ENCODE assay signal across 9 cellular contexts in genomic region chr7:17185690-17186070, GRCh38.
DNase-seq lines count a peak whose midpoint lies in the region; ATAC-seq, FAIRE-seq and TF ChIP-seq lines count a peak whose summit lies in the region.
"Had no signal": no experiment of that assay in that cellular context is flagged by ENCODE, and none has a peak within 500 bp of the region (broad histone marks: within the 10 kb centered on the region; RNA-seq: fewer than 3 reads in every experiment).

No MANE protein-coding gene starts in this region.

- H3K9ac ChIP-seq in H9 (ENCODE audit: extremely low read depth, insufficient read length, low read length): no peak overlapping the region
- no peak overlapping the region for H3K9ac ChIP-seq in mesendoderm (ENCODE audit: low read length)

- H2AFZ ChIP-seq in H9 (ENCODE audit: low read length): no peak overlapping the region

- no peak overlapping the region for H3K4me2 ChIP-seq in H9 (ENCODE audit: insufficient read depth, insufficient read length, low read length)
- H3K4me2 ChIP-seq in mesendoderm (ENCODE audit: low read length): no peak overlapping the region

- H3T11ph ChIP-seq in H9 (ENCODE audit: low read length): no peak overlapping the region

- ATAC-seq in GM21786 (IDR thresholded peaks at IDR 0.05; ENCODE audit: unreplicated experiment): peak; percentile 99

- H3K56ac ChIP-seq in H9 (ENCODE audit: insufficient read length, low read depth, low read length) (no peak overlapping the region), mesendoderm (ENCODE audit: low read length) (no peak overlapping the region)

- no peak overlapping the region for H4K91ac ChIP-seq in H9 (ENCODE audit: insufficient read length, low read depth, low read length)

- FAIRE-seq in GM12892 (lab: Jason Lieb, UNC): peak; percentile 76
- FAIRE-seq: endometrium had no signal

- H2BK120ac ChIP-seq in H9 (ENCODE audit: low read depth, low read length, poor library complexity, severe bottlenecking) (no peak overlapping the region), mesendoderm (ENCODE audit: low read depth, low read length) (no peak overlapping the region)

- no peak for TF ChIP-seq POLR2A in GM12892 (IDR thresholded peaks at IDR 0.05; ENCODE audit: low read depth, low read length)

- H3K27ac Mint-ChIP-seq in H9: no peak overlapping the region

- no peak overlapping the region for H3K27ac ChIP-seq in H9 (ENCODE audit: insufficient read length, low read depth, low read length)
- H3K27ac ChIP-seq in mesendoderm (ENCODE audit: low read depth, low read length): no peak overlapping the region

- no peaks in the 10 kb centered on the region for H3K36me3 Mint-ChIP-seq in H9 (ENCODE audit: insufficient read depth in 1 of 3, low read depth in 3 of 3)

- H4K20me1 ChIP-seq in H9 (ENCODE audit: control insufficient read depth, insufficient read depth, insufficient read length): no peaks in the 10 kb centered on the region

- no peak overlapping the region for H2AK5ac ChIP-seq in H9 (ENCODE audit: insufficient read length, low read length)
- H2AK5ac ChIP-seq in mesendoderm (ENCODE audit: low read length): no peak overlapping the region

- no peak overlapping the region for H2BK20ac ChIP-seq in H9 (ENCODE audit: low read depth, low read length, poor library complexity, severe bottlenecking)

- no peak overlapping the region for H4K8ac ChIP-seq in H9 (replicated peaks; ENCODE audit: insufficient read length, low read depth, low read length)
- no peak overlapping the region for H4K8ac ChIP-seq in mesendoderm (ENCODE audit: low read depth, low read length)

- H3K27me3 Mint-ChIP-seq in H9 (ENCODE audit: low read depth): no peaks in the 10 kb centered on the region; the same call in 1 of the 2 replicates

- H3K9me3 Mint-ChIP-seq in H9: no peaks in the 10 kb centered on the region

- H3K23ac ChIP-seq in H9 (ENCODE audit: insufficient read length, low read depth, low read length) (no peak overlapping the region), mesendoderm (ENCODE audit: low read length) (no peak overlapping the region)

- H3K79me1 ChIP-seq in H9 (ENCODE audit: insufficient read depth, low read depth, low read length, poor library complexity, severe bottlenecking) (no peaks in the 10 kb centered on the region), mesendoderm (ENCODE audit: low read length) (no peaks in the 10 kb centered on the region)

- H3K36me3 ChIP-seq in mesendoderm (ENCODE audit: control insufficient read depth, insufficient read depth, low read length): no peaks in the 10 kb centered on the region

- peaks cover 4 to 6% of the 10 kb centered on the region in 2 experiments; a peak in 2 of 4 replicates for H3K4me1 Mint-ChIP-seq in H9

- H3K79me2 ChIP-seq in H9 (ENCODE audit: insufficient read depth, low read length) (no peaks in the 10 kb centered on the region), mesendoderm (ENCODE audit: control insufficient read depth, insufficient read depth, low read length) (no peaks in the 10 kb centered on the region)

- WGBS in H9 (ENCODE audit: extremely low coverage, insufficient read length, low lambda C conversion rate): no CpG with 5 or more reads among the region's 4 CpGs
- WGBS in mesendoderm (ENCODE audit: extremely low coverage, insufficient coverage, low lambda C conversion rate): no CpG with 5 or more reads among the region's 4 CpGs

- H3K18ac ChIP-seq in H9 (ENCODE audit: insufficient read length, low read depth, low read length) (no peak overlapping the region), mesendoderm (ENCODE audit: low read length) (no peak overlapping the region)

- H2BK5ac ChIP-seq in H9 (ENCODE audit: insufficient read length, low read length) (no peak overlapping the region), mesendoderm (ENCODE audit: low read length) (no peak overlapping the region)

- H3K4me1 ChIP-seq in H9 (ENCODE audit: insufficient read depth, low read length) (no peaks in the 10 kb centered on the region), mesendoderm (ENCODE audit: control insufficient read depth, low read depth, low read length) (no peaks in the 10 kb centered on the region)

- H2BK12ac ChIP-seq in H9 (ENCODE audit: insufficient read length, low read depth, low read length): no peak overlapping the region

- no peak overlapping the region for H3K14ac ChIP-seq in H9 (ENCODE audit: insufficient read depth, low read length)

- no peak overlapping the region for H3K4me3 ChIP-seq in mesendoderm (ENCODE audit: low read length)

- no peaks in the 10 kb centered on the region for H3K27me3 ChIP-seq in H9 (ENCODE audit: insufficient read depth, low read length)
- no peaks in the 10 kb centered on the region for H3K27me3 ChIP-seq in mesendoderm (ENCODE audit: insufficient read depth, low read length, poor library complexity)

- H3K9me3 ChIP-seq in H9 (ENCODE audit: control insufficient read depth, low read depth, low read length): no peaks in the 10 kb centered on the region

- TF ChIP-seq CTCF in H9 (conservative IDR thresholded peaks at IDR 0.05): no peak

- H3K4me3 Mint-ChIP-seq in H9: no peak overlapping the region

- H3K4ac ChIP-seq in H9 (ENCODE audit: low read depth, low read length): no peak overlapping the region
- H3K4ac ChIP-seq in mesendoderm (ENCODE audit: low read depth, low read length): no peak overlapping the region

- DNase-seq in GM12892 (ENCODE audit: insufficient read length) (no peak), LHCN-M2 (ENCODE audit: low read depth) (peak; percentile 62), fibroblast of gingiva (ENCODE audit: low read depth) (peak; percentile 55), AG08396 (ENCODE audit: low spot score) (no peak), H9 (no peak), RKO (ENCODE audit: low spot score) (no peak), mesendoderm (no peak)

- H3K23me2 ChIP-seq in H9 (ENCODE audit: insufficient read length, low read depth, low read length, poor library complexity, severe bottlenecking): no peaks in the 10 kb centered on the region

- H2BK15ac ChIP-seq in H9 (ENCODE audit: low read depth, low read length): no peak overlapping the region
- no peak overlapping the region for H2BK15ac ChIP-seq in mesendoderm (replicated peaks; ENCODE audit: low read depth)

- H4K5ac ChIP-seq in H9 (ENCODE audit: insufficient read length, low read depth, low read length): no peak overlapping the region
- no peak overlapping the region for H4K5ac ChIP-seq in mesendoderm (ENCODE audit: low read length)

Comparison
In these comparisons a context has a peak if more than half of its experiments do, and no peak if none do; other contexts are left out.
1. DNase-seq: peak in LHCN-M2 (single experiment) and fibroblast of gingiva (single experiment); none in GM12892 (single experiment), AG08396 (single experiment), H9 (single experiment), RKO (single experiment) and mesendoderm (single experiment).